Comparison of ENCODE assay signal across 1 cellular context in the genomic region with DNA sequence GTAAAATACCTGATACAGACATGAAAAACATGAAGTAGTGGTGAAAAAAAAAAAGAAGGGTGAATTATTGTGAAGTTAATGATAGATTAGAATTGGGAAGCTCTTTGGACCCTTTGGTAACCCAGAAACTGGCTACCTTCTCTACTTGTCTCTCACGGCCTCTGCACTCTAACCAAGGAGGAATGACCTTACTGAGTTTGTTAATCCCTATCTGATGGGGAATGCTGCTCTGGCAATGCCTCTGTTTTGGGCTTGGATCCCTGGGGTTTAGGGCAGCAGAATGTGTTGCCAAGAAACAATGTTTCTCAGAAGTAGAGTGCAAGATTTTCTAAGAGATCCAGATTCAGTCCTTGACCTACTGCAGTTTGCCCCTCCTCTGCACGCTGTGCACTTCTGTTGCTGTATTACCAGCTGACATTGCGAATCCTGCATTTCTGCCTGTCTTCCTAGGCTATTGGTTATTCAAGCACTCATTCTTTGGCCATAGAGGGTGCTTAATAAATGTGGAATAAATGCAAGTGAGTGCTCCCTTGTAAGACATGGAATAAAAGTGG.
TF ChIP-seq lines count a peak whose summit lies in the region.

No MANE protein-coding gene starts in this region.

TF ChIP-seq in liver, 16 proteins besides CTCF, POLR2A, EP300 and RAD21:
- TF ChIP-seq HNF4G (IDR thresholded peaks at IDR 0.05) (peak; percentile 44), JUND (IDR thresholded peaks at IDR 0.05) (peak; percentile 15 to 46), TAF1 (conservative IDR thresholded peaks at IDR 0.05) (no peak), FOXA1 (IDR thresholded peaks at IDR 0.05) (no peak), RXRA (IDR thresholded peaks at IDR 0.05) (peak; percentile 83 to 91), SP1 (IDR thresholded peaks at IDR 0.05) (peak; percentile 82), HNF4A (conservative IDR thresholded peaks at IDR 0.05) (peak; percentile 75 to 79)
TF ChIP-seq in liver: peak in this region for 5.
